1 cellular context compared by ENCODE assay signal in genomic region chr2:210476194-210477128, GRCh38.
TF ChIP-seq lines count a peak whose summit lies in the region.

Gene LANCL1, minus strand, starts transcription at chr2:210476759. Its CDS starts 363 bp downstream, at chr2:210476396.

TF ChIP-seq in HEK293, 187 proteins besides CTCF, POLR2A, EP300 and RAD21 (continued from another document):
- TF ChIP-seq PRDM4 (tag by site-specific recombination; IDR thresholded peaks at IDR 0.05), result no peak
- TF ChIP-seq MYNN (tag by site-specific recombination; IDR thresholded peaks at IDR 0.05; ENCODE audit: borderline replicate concordance), result no peak
- TF ChIP-seq ZNF777 (tag by site-specific recombination; IDR thresholded peaks at IDR 0.05; ENCODE audit: borderline replicate concordance), result 0 out of 2 replicates have a peak, but pooled peaks have one; percentile 23
- no peak for TF ChIP-seq ZNF211 (tag by site-specific recombination; IDR thresholded peaks at IDR 0.05; ENCODE audit: low read depth)
- no peak; the same call in 1 of the 2 replicates for TF ChIP-seq REST (tag by site-specific recombination; IDR thresholded peaks at IDR 0.05)
- TF ChIP-seq ZNF555 (tag by site-specific recombination; conservative IDR thresholded peaks at IDR 0.05), result no peak
- no peak for TF ChIP-seq ZNF202 (tag by site-specific recombination; IDR thresholded peaks at IDR 0.05; ENCODE audit: borderline replicate concordance)
- TF ChIP-seq MZF1 (tag by site-specific recombination; IDR thresholded peaks at IDR 0.05; ENCODE audit: borderline replicate concordance), result no peak
- no peak for TF ChIP-seq OSR2 (tag by site-specific recombination; IDR thresholded peaks at IDR 0.05)
- no peak for TF ChIP-seq ZNF132 (tag by site-specific recombination; IDR thresholded peaks at IDR 0.05; ENCODE audit: borderline replicate concordance)
- TF ChIP-seq ZNF341 (tag by site-specific recombination; IDR thresholded peaks at IDR 0.05; ENCODE audit: low read depth), result peak; percentile 95
- peak; percentile 20; the same call in 1 of the 2 replicates for TF ChIP-seq SP3 (tag by site-specific recombination; IDR thresholded peaks at IDR 0.05)
- TF ChIP-seq ZNF596 (tag by site-specific recombination; IDR thresholded peaks at IDR 0.05), result no peak
- no peak for TF ChIP-seq ZSCAN18 (tag by site-specific recombination; IDR thresholded peaks at IDR 0.05)
- no peak for TF ChIP-seq ZBTB44 (tag by site-specific recombination; IDR thresholded peaks at IDR 0.05)
- TF ChIP-seq ZNF76 (tag by site-specific recombination; IDR thresholded peaks at IDR 0.05; ENCODE audit: borderline replicate concordance, low read depth), result no peak
- TF ChIP-seq ZNF629 (tag by site-specific recombination; IDR thresholded peaks at IDR 0.05), result no peak
- TF ChIP-seq AEBP2 (tag by site-specific recombination; IDR thresholded peaks at IDR 0.05; ENCODE audit: borderline replicate concordance), result no peak
- TF ChIP-seq ZIC2 (tag by site-specific recombination; IDR thresholded peaks at IDR 0.05), result no peak
- TF ChIP-seq ZNF223 (tag by site-specific recombination; IDR thresholded peaks at IDR 0.05), result no peak
- no peak for TF ChIP-seq ZNF558 (tag by site-specific recombination; IDR thresholded peaks at IDR 0.05)
- TF ChIP-seq KLF17 (tag by site-specific recombination; IDR thresholded peaks at IDR 0.05), result no peak
- 0 out of 2 replicates have a peak, but pooled peaks have one; percentile 34 for TF ChIP-seq YY1 (tag by site-specific recombination; IDR thresholded peaks at IDR 0.05)
- TF ChIP-seq OVOL3 (tag by site-specific recombination; IDR thresholded peaks at IDR 0.05), result no peak
- no peak for TF ChIP-seq ZNF560 (tag by site-specific recombination; IDR thresholded peaks at IDR 0.05; ENCODE audit: borderline replicate concordance)
- TF ChIP-seq ZBTB1 (tag by site-specific recombination; IDR thresholded peaks at IDR 0.05), result no peak
- TF ChIP-seq ZNF518A (tag by site-specific recombination; conservative IDR thresholded peaks at IDR 0.05; ENCODE audit: low read depth), result no peak
- no peak for TF ChIP-seq ZBTB17 (tag by site-specific recombination; IDR thresholded peaks at IDR 0.05)
- no peak for TF ChIP-seq ZNF549 (tag by site-specific recombination; IDR thresholded peaks at IDR 0.05)
- TF ChIP-seq ZNF10 (tag by site-specific recombination; IDR thresholded peaks at IDR 0.05), result no peak
- TF ChIP-seq INSM2 (tag by site-specific recombination; IDR thresholded peaks at IDR 0.05), result no peak
- no peak for TF ChIP-seq ZNF394 (tag by site-specific recombination; IDR thresholded peaks at IDR 0.05; ENCODE audit: borderline replicate concordance)
- peak; percentile 58; the same call in 1 of the 2 replicates for TF ChIP-seq ZBTB48 (tag by site-specific recombination; IDR thresholded peaks at IDR 0.05)
- TF ChIP-seq ZNF449 (tag by site-specific recombination; IDR thresholded peaks at IDR 0.05), result no peak
- no peak for TF ChIP-seq ZNF704 (tag by site-specific recombination; IDR thresholded peaks at IDR 0.05)
- TF ChIP-seq ZNF600 (tag by site-specific recombination; IDR thresholded peaks at IDR 0.05), result no peak
